15 cellular contexts compared by ENCODE assay signal in genomic region chr7:40536406-40536805, GRCh38.
"Had no signal": no experiment of that assay in that cellular context is flagged by ENCODE, and none has a peak within 500 bp of the region (broad histone marks: within the 10 kb centered on the region; RNA-seq: fewer than 3 reads in every experiment).

No MANE protein-coding gene starts in this region.

- FAIRE-seq: kidney had no signal

- DNase-seq: activated CD4-positive, alpha-beta T cell treated with anti-CD3 and anti-CD28 coated beads, Interleukin-2, amount 50 U/mL, for 1 hour; activated CD4-positive, CD25-positive, alpha-beta regulatory T cell treated with anti-CD3 and anti-CD28 coated beads, Interleukin-2, amount 50 U/mL, for 72 hours; activated CD8-positive, alpha-beta memory T cell treated with anti-CD3 and anti-CD28 coated beads, Interleukin-2, amount 50 U/mL, for 4 hours; activated naive CD4-positive, alpha-beta T cell treated with anti-CD3 and anti-CD28 coated beads for 36 hours; activated naive CD8-positive, alpha-beta T cell treated with anti-CD3 and anti-CD28 coated beads, Interleukin-2, amount 50 U/mL, for 24 hours; activated T-cell treated with anti-CD3 and anti-CD28 coated beads, Interleukin-2, amount 50 U/mL, for 4 hours; foreskin keratinocyte; hippocampal formation; kidney; stimulated activated CD4-positive, alpha-beta T cell treated with anti-CD3 and anti-CD28 coated beads, Interleukin-2, amount 100 ng/mL, for 24 hours; stimulated activated naive CD4-positive, alpha-beta T cell treated with Interleukin-2 at 50 U/mL for 16 hours; transverse colon had no signal

- H3K4me1 ChIP-seq: foreskin keratinocyte, transverse colon, vagina had no signal

- H3K27ac ChIP-seq: foreskin keratinocyte, transverse colon, vagina had no signal

- H3K4me3 ChIP-seq: lung, transverse colon, vagina had no signal

- H3K36me3 ChIP-seq: transverse colon, vagina had no signal

- ATAC-seq: activated naive CD8-positive, alpha-beta T cell treated with anti-CD3 and anti-CD28 coated beads, Interleukin-2, amount 50 U/mL, for 24 hours; activated T-cell treated with anti-CD3 and anti-CD28 coated beads, Interleukin-2, amount 50 U/mL, for 4 hours; foreskin keratinocyte; left lobe of liver had no signal

- H3K9me3 ChIP-seq: transverse colon, vagina had no signal

- H3K27me3 ChIP-seq: foreskin keratinocyte, transverse colon, vagina had no signal
